19 cellular contexts compared by ENCODE assay signal in genomic region chr2:10475811-10476660, GRCh38.
"Had no signal": no experiment of that assay in that cellular context is flagged by ENCODE, and none has a peak within 500 bp of the region (broad histone marks: within the 10 kb centered on the region; RNA-seq: fewer than 3 reads in every experiment).

No MANE protein-coding gene starts in this region.

- H3K9me3 Mint-ChIP-seq: activated naive CD4-positive, alpha-beta T cell treated with anti-CD3 and anti-CD28 coated beads, Interleukin-2, amount 50 U/mL, for 24 hours; activated T-cell treated with anti-CD3 and anti-CD28 coated beads, Interleukin-2, amount 50 U/mL, for 24 hours; mesothelial cell of epicardium had no signal

- H3K9me3 ChIP-seq: colonic mucosa, esophagus muscularis mucosa, transverse colon had no signal

- H3K4me1 ChIP-seq: colonic mucosa, esophagus muscularis mucosa, transverse colon had no signal

- H3K79me2 ChIP-seq: parathyroid adenoma had no signal

- DNase-seq: activated CD4-positive, alpha-beta T cell treated with anti-CD3 and anti-CD28 coated beads, Interleukin-2, amount 50 U/mL, for 48 hours; activated CD8-positive, alpha-beta memory T cell treated with anti-CD3 and anti-CD28 coated beads, Interleukin-2, amount 10 ng/mL, durations not matched to agents 7 days and 5 days; activated T-cell treated with anti-CD3 and anti-CD28 coated beads, Interleukin-2, amount 50 U/mL, for 24 hours; colonic mucosa; hippocampal formation; stimulated activated CD4-positive, alpha-beta T cell treated with anti-CD3 and anti-CD28 coated beads, Interleukin-4, amount 100 ng/mL, for 4 hours; stimulated activated CD8-positive, alpha-beta memory T cell treated with anti-CD3 and anti-CD28 coated beads, Interleukin-4, amount 100 ng/mL, for 48 hours; stimulated activated naive CD4-positive, alpha-beta T cell treated with Interleukin-2 at 50 U/mL for 16 hours; substantia nigra; T-helper 1 cell; transverse colon had no signal

- H2AFZ ChIP-seq: parathyroid adenoma had no signal

- H3K27ac Mint-ChIP-seq: activated CD8-positive, alpha-beta memory T cell treated with anti-CD3 and anti-CD28 coated beads, Interleukin-2, amount 10 ng/mL, durations not matched to agents 7 days and 5 days; activated naive CD4-positive, alpha-beta T cell treated with anti-CD3 and anti-CD28 coated beads, Interleukin-2, amount 50 U/mL, for 24 hours; mesothelial cell of epicardium had no signal

- H3K36me3 Mint-ChIP-seq: activated CD8-positive, alpha-beta memory T cell treated with anti-CD3 and anti-CD28 coated beads, Interleukin-2, amount 10 ng/mL, durations not matched to agents 7 days and 5 days; activated naive CD4-positive, alpha-beta T cell treated with anti-CD3 and anti-CD28 coated beads, Interleukin-2, amount 50 U/mL, for 24 hours; mesothelial cell of epicardium had no signal

- H3K4me3 ChIP-seq: cardiac muscle cell, colonic mucosa, esophagus muscularis mucosa, skin epidermis, transverse colon had no signal

- H3K27ac ChIP-seq: cardiac muscle cell, colonic mucosa, esophagus muscularis mucosa, parathyroid adenoma, skin epidermis, transverse colon, VCaP had no signal

- H3K27me3 ChIP-seq: colonic mucosa, esophagus muscularis mucosa, transverse colon had no signal

- ATAC-seq: activated CD8-positive, alpha-beta memory T cell treated with anti-CD3 and anti-CD28 coated beads, Interleukin-2, amount 10 ng/mL, durations not matched to agents 7 days and 5 days; SK-N-SH treated with all-trans-retinoic acid at 6 μM for 48 hours had no signal

- H3K9ac ChIP-seq: parathyroid adenoma had no signal

- H3K36me3 ChIP-seq: cardiac muscle cell, colonic mucosa, esophagus muscularis mucosa, transverse colon had no signal
